8 cellular contexts compared by ENCODE assay signal in genomic region chr2:124027182-124027581, GRCh38. TPM values are rescaled to one million over a fixed set of nuclear protein-coding genes. Genes with fewer than 3 reads are reported as not detected.
A peak's percentile ranks its signal among the peaks of the same experiment; 100 is the strongest.
DNase-seq lines count a peak whose midpoint lies in the region; ATAC-seq, FAIRE-seq and TF ChIP-seq lines count a peak whose summit lies in the region.

No MANE protein-coding gene starts in this region.

- CTCF ChIA-PET in Caco-2 (lab: Charles Lee): interaction anchor here (0.6 to 1.0 kb wide), 3 partner anchors 134 to 783 kb away, joined by 3 to 18 read pairs (median 4); no protein-coding TSS in a partner anchor
- CTCF ChIA-PET in GM12878 (lab: Yijun Ruan, JAX): interaction anchor here (0.8 to 2.4 kb wide), 12 partner anchors 10 to 1535 kb away, joined by 3 to 10 read pairs (median 3); no protein-coding TSS in a partner anchor

- ATAC-seq in GM19395 (IDR thresholded peaks at IDR 0.05; ENCODE audit: unreplicated experiment) (peak; percentile 95), HG03575 (IDR thresholded peaks at IDR 0.05; ENCODE audit: extremely low read depth, insufficient number of reproducible peaks, low FRiP score, unreplicated experiment) (peak; percentile 70), GM12878 (peak; percentile 91)
- no peak for ATAC-seq in activated T-helper 17 cell treated with anti-CD3 and anti-CD28 coated beads, Interleukin-2, amount 50 U/mL, for 72 hours (replicated peaks)

- no peak for FAIRE-seq in GM12878 (lab: Jason Lieb, UNC)

- TF ChIP-seq RAD21 in GM12878 (IDR thresholded peaks at IDR 0.05; ENCODE audit: insufficient read depth, low read depth, low read length): peak; percentile 86

- H3K4me1 ChIP-seq in Caco-2 (no peaks in the 10 kb centered on the region), GM12878 (ENCODE audit: control insufficient read depth, insufficient read depth, low read length) (no peaks in the 10 kb centered on the region)

- H3K27ac ChIP-seq in GM12878 (ENCODE audit: control insufficient read depth, insufficient read depth): no peak overlapping the region

- no peaks in the 10 kb centered on the region for H3K36me3 Mint-ChIP-seq in Caco-2 (ENCODE audit: insufficient read depth, unreplicated experiment)
- no peaks in the 10 kb centered on the region for H3K36me3 Mint-ChIP-seq in activated T-helper 17 cell treated with anti-CD3 and anti-CD28 coated beads, Interleukin-2, amount 50 U/mL, for 72 hours (ENCODE audit: low read depth)

- intact Hi-C loops in Caco-2 (cut with micrococcal nuclease; ENCODE audit: unreplicated experiment): loop anchor here (1.0 to 10.0 kb wide), 5 partner anchors 134 to 783 kb away; no protein-coding TSS in a partner anchor
- intact Hi-C loops in GM12878 (cut with micrococcal nuclease; ENCODE audit: unreplicated experiment): no loop called here

- no peaks in the 10 kb centered on the region for H3K4me1 Mint-ChIP-seq in Caco-2 (ENCODE audit: low read depth, unreplicated experiment)
- H3K4me1 Mint-ChIP-seq in activated T-helper 17 cell treated with anti-CD3 and anti-CD28 coated beads, Interleukin-2, amount 50 U/mL, for 72 hours: no peaks in the 10 kb centered on the region

- 10% methylated on average over 4 of the region's 4 CpGs for WGBS in GM12878 (ENCODE audit: insufficient coverage, insufficient replicate concordance, low lambda C conversion rate, missing lambda C conversion rate)

- no peak overlapping the region for H2AFZ ChIP-seq in GM12878 (ENCODE audit: control insufficient read depth, low read depth, low read length)

- TF ChIP-seq CTCF in Caco-2 (IDR thresholded peaks at IDR 0.05; ENCODE audit: insufficient read depth in 1 of 2, low read depth in 1 of 2, low read length in 1 of 2, severe bottlenecking in 1 of 2, unreplicated experiment in 1 of 2) (peak; percentile 58 to 67), GM12878 (IDR thresholded peaks at IDR 0.05 in 2 of 3, conservative IDR thresholded peaks at IDR 0.05 in 1 of 3; ENCODE audit: control insufficient read depth in 2 of 3, extremely low read depth in 1 of 3, insufficient read depth in 1 of 3, low read depth in 3 of 3, low read length in 3 of 3) (peak; percentile 54 to 72 (median 57); a peak in 4 of 6 replicates)

- no peak overlapping the region for H3K4me3 Mint-ChIP-seq in Caco-2 (ENCODE audit: unreplicated experiment)
- H3K4me3 Mint-ChIP-seq in activated T-helper 17 cell treated with anti-CD3 and anti-CD28 coated beads, Interleukin-2, amount 50 U/mL, for 72 hours: no peak overlapping the region

- H4K20me1 ChIP-seq in GM12878 (ENCODE audit: control insufficient read depth, insufficient read depth): no peaks in the 10 kb centered on the region

- in situ Hi-C loops in GM12878 (cut with MboI): no loop called here

- DNase-seq in Caco-2 (peak; percentile 41 to 59), NCI-H510A treated with DMSO at 0.1 percent for 48 hours (lab: John Stamatoyannopoulos, UW) (peak; percentile 87), GM12878 (ENCODE audit: low read depth, low spot score) (peak; percentile 9), kidney glomerular epithelial cell (lab: John Stamatoyannopoulos, UW) (peak; percentile 74)
- no peak for DNase-seq in effector CD4-positive, alpha-beta T cell

- no TSS peak for BruUV-seq in Caco-2 (replicated peaks; lab: Mats Ljungman, UMichigan)
- BruUV-seq in GM12878 (replicated peaks; lab: Mats Ljungman, UMichigan): no TSS peak

- H3K27me3 Mint-ChIP-seq in Caco-2 (ENCODE audit: insufficient read depth, unreplicated experiment): peaks cover 3% of the 10 kb centered on the region
- peaks cover 26% of the 10 kb centered on the region for H3K27me3 Mint-ChIP-seq in activated T-helper 17 cell treated with anti-CD3 and anti-CD28 coated beads, Interleukin-2, amount 50 U/mL, for 72 hours

- H3K4me3 ChIP-seq in Caco-2 (ENCODE audit: low read depth, low read length): no peak overlapping the region
- no peak overlapping the region for H3K4me3 ChIP-seq in GM12878

- TF ChIP-seq POLR2A in GM12878 (IDR thresholded peaks at IDR 0.05; ENCODE audit: low read depth, low read length): no peak

- no peak overlapping the region for H3K4me2 ChIP-seq in GM12878 (ENCODE audit: control insufficient read depth, insufficient read depth)

- H3K9me3 ChIP-seq in Caco-2: no peaks in the 10 kb centered on the region
- H3K9me3 ChIP-seq in GM12878 (replicated peaks; ENCODE audit: control insufficient read depth, insufficient read depth, low read length): no peaks in the 10 kb centered on the region

- no peaks in the 10 kb centered on the region for H3K9me3 Mint-ChIP-seq in Caco-2 (ENCODE audit: unreplicated experiment)
- H3K9me3 Mint-ChIP-seq in activated T-helper 17 cell treated with anti-CD3 and anti-CD28 coated beads, Interleukin-2, amount 50 U/mL, for 72 hours: peaks cover 8% of the 10 kb centered on the region

- RAD21 ChIA-PET in GM12878 (lab: Charles Lee; ENCODE audit: unreplicated experiment): interaction anchor here (1.0 to 1.5 kb wide), 2 partner anchors 21 to 503 kb away, joined by 3 to 4 read pairs; no protein-coding TSS in a partner anchor

- no peaks in the 10 kb centered on the region for H3K79me2 ChIP-seq in GM12878 (ENCODE audit: control insufficient read depth, insufficient read depth, low read length)

- H3K27ac Mint-ChIP-seq in Caco-2 (ENCODE audit: unreplicated experiment): no peak overlapping the region
- H3K27ac Mint-ChIP-seq in activated T-helper 17 cell treated with anti-CD3 and anti-CD28 coated beads, Interleukin-2, amount 50 U/mL, for 72 hours: no peak overlapping the region

- H3K36me3 ChIP-seq in Caco-2 (ENCODE audit: control insufficient read depth, insufficient read depth, low read length): no peaks in the 10 kb centered on the region
- H3K36me3 ChIP-seq in GM12878 (ENCODE audit: control insufficient read depth in 2 of 2, insufficient read depth in 2 of 2, low read length in 1 of 2): no peaks in the 10 kb centered on the region

- POLR2A ChIA-PET in Caco-2 (lab: Charles Lee) (no interaction called here), GM12878 (lab: Charles Lee) (no interaction called here)

- H3K27me3 ChIP-seq in Caco-2 (replicated peaks; ENCODE audit: control insufficient read depth, insufficient read depth, low read length) (no peaks in the 10 kb centered on the region), GM12878 (replicated peaks in 1 of 2; ENCODE audit: control insufficient read depth in 2 of 2, insufficient read depth in 2 of 2, low read length in 1 of 2) (peaks cover 0 to 4% of the 10 kb centered on the region in 2 experiments; a peak in 1 of 4 replicates)

- no peak overlapping the region for H3K9ac ChIP-seq in GM12878 (ENCODE audit: control insufficient read depth, insufficient read depth, low read length)

- TF ChIP-seq EP300 in GM12878 (IDR thresholded peaks at IDR 0.05; ENCODE audit: borderline replicate concordance in 1 of 2, control insufficient read depth in 1 of 2, low read depth in 2 of 2, low read length in 2 of 2): no peak

- SMC1A ChIA-PET in GM12878 (lab: Charles Lee; ENCODE audit: uncharacterized antibody, unreplicated experiment): interaction anchor here (0.6 to 1.4 kb wide), 8 partner anchors 9 to 1836 kb away, joined by 3 to 5 read pairs (median 3); no protein-coding TSS in a partner anchor

TF ChIP-seq in GM12878, 131 proteins besides CTCF, POLR2A, EP300 and RAD21:
- 0 out of 2 replicates have a peak, but pooled peaks have one; percentile 7 for TF ChIP-seq RUNX3 (IDR thresholded peaks at IDR 0.05; ENCODE audit: low read length)
- no peak for TF ChIP-seq SUPT20H (IDR thresholded peaks at IDR 0.05; ENCODE audit: borderline replicate concordance, control insufficient read depth, low read depth, low read length)
- TF ChIP-seq NFYA (IDR thresholded peaks at IDR 0.05; ENCODE audit: borderline replicate concordance, low read depth, low read length): no peak
- TF ChIP-seq RELA (IDR thresholded peaks at IDR 0.05; ENCODE audit: borderline replicate concordance, partially characterized antibody): no peak
- TF ChIP-seq SMC3 (IDR thresholded peaks at IDR 0.05; ENCODE audit: borderline replicate concordance, low read length): peak; percentile 64; the same call in 1 of the 2 replicates
- no peak for TF ChIP-seq ELK1 (IDR thresholded peaks at IDR 0.05; ENCODE audit: low read depth, low read length)

RNA-seq across cellular contexts. Expression of gene CNTNAP5, which starts 2.1 kb away (rescaled TPM):
- total RNA-seq in Caco-2 (2022) (0.07 and 0.14 TPM in 2 replicates), GM12878 (2014; rRNA removed) (not detected in 2 replicates), GM12878 (2014; rRNA removed; fragmentation: Illumina TruSeq; extraction: Trizol) (not detected in 2 replicates), GM12878 (2021) (not detected in 2 replicates)
- total RNA-seq in GM12878 (2013; cell fraction: nucleolus; rRNA removed): not detected in 2 replicates
- polyA plus RNA-seq in GM12878 (2011; ENCODE audit: low read depth): not detected
- polyA plus RNA-seq in GM12878 (2011; rRNA removed) (not detected in 2 replicates), GM12878 (2014; fragmentation: Illumina TruSeq; extraction: Trizol) (not detected in 2 replicates), GM12878 (2014; fragmentation: Nextera tagmentation; extraction: Ambion mirVana) (not detected), GM12878 (2014; rRNA removed) (not detected in 2 replicates), GM12878 (2016; fragmentation: Nextera tagmentation; extraction: Ambion mirVana) (not detected)
- not detected in 2 replicates for polyA plus RNA-seq in GM12878 (2011; cell fraction: cytosol; rRNA removed)
- polyA plus RNA-seq in GM12878 (2011; cell fraction: nucleus; rRNA removed): not detected in 2 replicates
- not detected in 2 replicates for polyA plus RNA-seq in GM12878 (2012)
- not detected in 2 replicates for polyA minus RNA-seq in GM12878 (2011; rRNA and poly(A)+ RNA removed)
- not detected in 2 replicates for polyA minus RNA-seq in GM12878 (2011; cell fraction: cytosol; rRNA and poly(A)+ RNA removed)
- not detected in 2 replicates for polyA minus RNA-seq in GM12878 (2011; cell fraction: nucleus; rRNA and poly(A)+ RNA removed)
- total RNA-seq in activated T-helper 17 cell treated with anti-CD3 and anti-CD28 coated beads, Interleukin-2, amount 50 U/mL, for 72 hours: not detected
